Comparison of ENCODE assay signal across 17 cellular contexts in genomic region chr1:201653883-201654282, GRCh38.
A peak's percentile ranks its signal among the peaks of the same experiment; 100 is the strongest.
DNase-seq lines count a peak whose midpoint lies in the region; ATAC-seq, FAIRE-seq and TF ChIP-seq lines count a peak whose summit lies in the region.
"Had no signal": no experiment of that assay in that cellular context is flagged by ENCODE, and none has a peak within 500 bp of the region (broad histone marks: within the 10 kb centered on the region; RNA-seq: fewer than 3 reads in every experiment).

No MANE protein-coding gene starts in this region.

- H3K79me2 ChIP-seq in SK-N-SH (ENCODE audit: insufficient read depth) (peaks cover 100% of the 10 kb centered on the region), astrocyte (ENCODE audit: insufficient read depth, low read length) (peaks cover 99% of the 10 kb centered on the region)

- H2BK5ac ChIP-seq in mesenchymal stem cell (ENCODE audit: low read depth, low read length, poor library complexity, severe bottlenecking): no peak overlapping the region

- H3K79me1 ChIP-seq in mesenchymal stem cell (replicated peaks; ENCODE audit: low read length, poor library complexity, severe bottlenecking): peaks cover 36% of the 10 kb centered on the region

- H3F3A ChIP-seq in SK-N-SH (replicated peaks; ENCODE audit: insufficient read depth): peaks cover 18% of the 10 kb centered on the region

- H3K4me1 Mint-ChIP-seq in astrocyte (ENCODE audit: low read depth, unreplicated experiment): peaks cover 19% of the 10 kb centered on the region
- peaks cover 0 to 9% (median 4%) of the 10 kb centered on the region in 4 donors for H3K4me1 Mint-ChIP-seq in naive thymus-derived CD8-positive, alpha-beta T cell
- H3K4me1 Mint-ChIP-seq: CD8-positive, alpha-beta memory T cell had no signal

- CTCF ChIA-PET in SK-N-SH (lab: Yijun Ruan, JAX): interaction anchor here (0.7 to 4.9 kb wide), 4 partner anchors 44 to 139 kb away, joined by 3 to 50 read pairs (median 18); no protein-coding TSS in a partner anchor

- no peaks in the 10 kb centered on the region for H3K9me3 ChIP-seq in SK-N-SH
- no peaks in the 10 kb centered on the region for H3K9me3 ChIP-seq in astrocyte (ENCODE audit: insufficient read depth, low read depth, low read length)
- no peaks in the 10 kb centered on the region for H3K9me3 ChIP-seq in mesenchymal stem cell (ENCODE audit: control insufficient read depth, low read length)
- no peaks in the 10 kb centered on the region for H3K9me3 ChIP-seq in thyroid gland
- H3K9me3 ChIP-seq: SJSA1 had no signal

- H3K27me3 Mint-ChIP-seq in astrocyte (ENCODE audit: low read depth, unreplicated experiment): peaks cover 4% of the 10 kb centered on the region
- H3K27me3 Mint-ChIP-seq in naive thymus-derived CD8-positive, alpha-beta T cell: peaks cover 2 to 23% (median 13%) of the 10 kb centered on the region in 5 donors

- H3K27me3 ChIP-seq in SK-N-SH (ENCODE audit: insufficient read depth) (no peaks in the 10 kb centered on the region), astrocyte (ENCODE audit: insufficient read depth, low read length) (no peaks in the 10 kb centered on the region), mesenchymal stem cell (ENCODE audit: control insufficient read depth in 1 of 2, insufficient read depth in 1 of 2, low read length in 2 of 2) (no peaks in the 10 kb centered on the region), thyroid gland (no peaks in the 10 kb centered on the region)
- H3K27me3 ChIP-seq: SJSA1 had no signal

- DNase-seq in SK-N-SH: no peak
- DNase-seq in astrocyte (ENCODE audit: low read depth): no peak
- no peak for DNase-seq in mesenchymal stem cell
- DNase-seq in thyroid gland: peak; percentile 72
- no peak for DNase-seq in naive thymus-derived CD8-positive, alpha-beta T cell
- DNase-seq: 8988T; CD8-positive, alpha-beta memory T cell; DND-41; NCI-H187; NCI-H226; NCI-H524 treated with DMSO at 0.1 percent for 48 hours; NK-92 treated with Interleukin-12 subunit alpha and Interleukin-12 subunit beta, amount 100 ng/mL, for 24 hours had no signal

- H3K4me3 ChIP-seq in SK-N-SH (ENCODE audit: low read depth in 2 of 2, low read length in 1 of 2) (no peak overlapping the region), astrocyte (ENCODE audit: insufficient read depth, low read depth, low read length) (no peak overlapping the region), mesenchymal stem cell (ENCODE audit: insufficient read depth in 1 of 2, low read depth in 1 of 2, low read length in 2 of 2) (peak overlapping the region in 1 of 2 experiments; percentile 96), thyroid gland (replicated peaks in 1 of 3) (no peak overlapping the region)
- H3K4me3 ChIP-seq: SJSA1 had no signal

- no peak overlapping the region for H3K23ac ChIP-seq in mesenchymal stem cell (ENCODE audit: low read length in 2 of 2)

- H2BK12ac ChIP-seq in mesenchymal stem cell (ENCODE audit: low read length in 2 of 2): no peak overlapping the region

- H3K36me3 ChIP-seq in SK-N-SH (replicated peaks in 1 of 2; ENCODE audit: control insufficient read depth in 1 of 2, insufficient read depth in 2 of 2, low read length in 1 of 2) (peaks cover 9 to 50% of the 10 kb centered on the region in 2 experiments), astrocyte (ENCODE audit: insufficient read depth, low read length) (no peaks in the 10 kb centered on the region), mesenchymal stem cell (ENCODE audit: control insufficient read depth in 1 of 2, insufficient read depth in 2 of 2, low read depth in 1 of 2, low read length in 2 of 2) (peaks cover 3 to 24% of the 10 kb centered on the region in 2 experiments), thyroid gland (no peaks in the 10 kb centered on the region)

- H3K9me3 Mint-ChIP-seq in astrocyte (ENCODE audit: unreplicated experiment): no peaks in the 10 kb centered on the region
- H3K9me3 Mint-ChIP-seq in naive thymus-derived CD8-positive, alpha-beta T cell: no peaks in the 10 kb centered on the region
- H3K9me3 Mint-ChIP-seq: CD8-positive, alpha-beta memory T cell had no signal

- TF ChIP-seq RAD21 in SK-N-SH (IDR thresholded peaks at IDR 0.05; ENCODE audit: low read length): no peak

- no peak overlapping the region for H2BK120ac ChIP-seq in mesenchymal stem cell (ENCODE audit: low read depth, low read length)

- no peak overlapping the region for H4K91ac ChIP-seq in mesenchymal stem cell (ENCODE audit: low read length)

- H3K27ac ChIP-seq in SK-N-SH (ENCODE audit: low read depth in 2 of 2, low read length in 1 of 2) (peak overlapping the region in 1 of 2 experiments; percentile 31; a peak in 1 of 4 replicates), astrocyte (ENCODE audit: low read depth, low read length) (peak overlapping the region; percentile 11), mesenchymal stem cell (ENCODE audit: low read length, poor library complexity, severe bottlenecking) (no peak overlapping the region), thyroid gland (peak overlapping the region; percentile 23 to 53 (median 41))
- H3K27ac ChIP-seq: SJSA1 had no signal

- H3K4me2 ChIP-seq in SK-N-SH (peak overlapping the region; percentile 40), astrocyte (ENCODE audit: low read length) (peak overlapping the region; percentile 40), mesenchymal stem cell (ENCODE audit: low read length, poor library complexity, severe bottlenecking) (no peak overlapping the region)

- H3K4ac ChIP-seq in mesenchymal stem cell (ENCODE audit: low read depth in 1 of 2, low read length in 2 of 2): no peak overlapping the region

- H4K20me1 ChIP-seq in SK-N-SH (ENCODE audit: insufficient read depth) (peaks cover 97% of the 10 kb centered on the region), astrocyte (ENCODE audit: insufficient read depth, low read length) (peaks cover 100% of the 10 kb centered on the region)

- TF ChIP-seq POLR2A in thyroid gland (IDR thresholded peaks at IDR 0.05): no peak

- TF ChIP-seq CTCF in SK-N-SH (IDR thresholded peaks at IDR 0.05) (no peak), astrocyte (IDR thresholded peaks at IDR 0.05; ENCODE audit: insufficient read depth, low read depth, low read length) (no peak), thyroid gland (IDR thresholded peaks at IDR 0.05) (no peak)

- WGBS in SK-N-SH (ENCODE audit: low lambda C conversion rate): 86% methylated on average over 2 of the region's 2 CpGs
- WGBS in mesenchymal stem cell: 86% methylated on average over 2 of the region's 2 CpGs
- WGBS in thyroid gland, 2 donors: 15% methylated on average over 2 of the region's 2 CpGs

- no peak overlapping the region for H2BK15ac ChIP-seq in mesenchymal stem cell (ENCODE audit: low read depth, poor library complexity, severe bottlenecking)

- POLR2A ChIA-PET in SK-N-SH (lab: Yijun Ruan, JAX): no interaction called here
- POLR2A ChIA-PET in naive thymus-derived CD8-positive, alpha-beta T cell (lab: Charles Lee): no interaction called here

- H3K4me1 ChIP-seq in SK-N-SH (ENCODE audit: control insufficient read depth in 1 of 2, insufficient read depth in 2 of 2, low read depth in 1 of 2, low read length in 1 of 2) (peaks cover 58 to 75% of the 10 kb centered on the region in 2 experiments), astrocyte (ENCODE audit: insufficient read depth, low read length) (peaks cover 57% of the 10 kb centered on the region), mesenchymal stem cell (ENCODE audit: control insufficient read depth, insufficient read depth, low read depth, low read length) (peaks cover 34% of the 10 kb centered on the region), thyroid gland (peaks cover 44 to 71% of the 10 kb centered on the region in 2 donors)

- no peak overlapping the region for H2AK5ac ChIP-seq in mesenchymal stem cell (ENCODE audit: low read length, severe bottlenecking)

- intact Hi-C loops in thyroid gland (cut with DNase I): loop anchor here (5.0 kb wide), 1 partner anchor 62 kb away; no protein-coding TSS in a partner anchor

- no peak overlapping the region for H2AFZ ChIP-seq in SK-N-SH (ENCODE audit: low read depth)
- no peak overlapping the region for H2AFZ ChIP-seq in astrocyte (ENCODE audit: low read depth, low read length)
- no peak overlapping the region for H2AFZ ChIP-seq in mesenchymal stem cell (ENCODE audit: low read depth, low read length)

- no peak overlapping the region for H4K8ac ChIP-seq in mesenchymal stem cell (ENCODE audit: low read length)

- ATAC-seq in SK-N-SH treated with all-trans-retinoic acid at 6 μM for 48 hours: no peak
- no peak for ATAC-seq in HG02678 (IDR thresholded peaks at IDR 0.05; ENCODE audit: unreplicated experiment)
- ATAC-seq in naive thymus-derived CD8-positive, alpha-beta T cell: no peak
- ATAC-seq in HG02642 (IDR thresholded peaks at IDR 0.05; ENCODE audit: poor library complexity, unreplicated experiment): no peak

- H3K9me2 ChIP-seq in SK-N-SH: no peaks in the 10 kb centered on the region

- no peak overlapping the region for H3K4me3 Mint-ChIP-seq in astrocyte (ENCODE audit: unreplicated experiment)
- no peak overlapping the region for H3K4me3 Mint-ChIP-seq in naive thymus-derived CD8-positive, alpha-beta T cell
- H3K4me3 Mint-ChIP-seq: CD8-positive, alpha-beta memory T cell had no signal

- H3K14ac ChIP-seq in mesenchymal stem cell (ENCODE audit: low read length in 2 of 2): no peak overlapping the region

- H3K18ac ChIP-seq in mesenchymal stem cell (ENCODE audit: low read depth in 1 of 2, low read length in 2 of 2): no peak overlapping the region

- no peak overlapping the region for H3K27ac Mint-ChIP-seq in astrocyte (ENCODE audit: unreplicated experiment)
- no peak overlapping the region for H3K27ac Mint-ChIP-seq in naive thymus-derived CD8-positive, alpha-beta T cell
- H3K27ac Mint-ChIP-seq: CD8-positive, alpha-beta memory T cell had no signal

- H3K9ac ChIP-seq in SK-N-SH (no peak overlapping the region), astrocyte (ENCODE audit: low read length) (no peak overlapping the region), mesenchymal stem cell (ENCODE audit: low read length) (peak overlapping the region; percentile 1)

- no peak for FAIRE-seq in astrocyte (lab: Jason Lieb, UNC)
- FAIRE-seq: D721Med had no signal

- peaks cover 13% of the 10 kb centered on the region for H3K36me3 Mint-ChIP-seq in astrocyte (ENCODE audit: low read depth, unreplicated experiment)
- no peaks in the 10 kb centered on the region for H3K36me3 Mint-ChIP-seq in naive thymus-derived CD8-positive, alpha-beta T cell
- H3K36me3 Mint-ChIP-seq: CD8-positive, alpha-beta memory T cell had no signal

- TF ChIP-seq EP300 in SK-N-SH (IDR thresholded peaks at IDR 0.05; ENCODE audit: borderline replicate concordance in 1 of 2, low read depth in 1 of 2, low read length in 1 of 2): no peak

TF ChIP-seq in SK-N-SH, 30 proteins besides CTCF, POLR2A, EP300 and RAD21 (continues in another document):
- TF ChIP-seq RXRA (IDR thresholded peaks at IDR 0.05; ENCODE audit: borderline replicate concordance, low read depth): no peak

TF ChIP-seq in SK-N-SH treated with all-trans-retinoic acid at 6 μM for 48 hours, 23 proteins besides CTCF, POLR2A, EP300 and RAD21 (continues in another document):
- TF ChIP-seq RARB (CRISPR knock-in tag; IDR thresholded peaks at IDR 0.05): no peak

Comparison
In these comparisons a context has a peak if more than half of its experiments do, and no peak if none do; other contexts are left out.
1. DNase-seq: peak in thyroid gland (2 of 2); none in SK-N-SH (single experiment), astrocyte (single experiment), mesenchymal stem cell (single experiment) and naive thymus-derived CD8-positive, alpha-beta T cell (0 of 10).